18 cellular contexts compared by ENCODE assay signal in genomic region chr19:7428651-7429113, GRCh38.
DNase-seq lines count a peak whose midpoint lies in the region; ATAC-seq and TF ChIP-seq lines count a peak whose summit lies in the region.
"Had no signal": no experiment of that assay in that cellular context is flagged by ENCODE, and none has a peak within 500 bp of the region (broad histone marks: within the 10 kb centered on the region; RNA-seq: fewer than 3 reads in every experiment).

No MANE protein-coding gene starts in this region.

- TF ChIP-seq CTCF in GM13976 (IDR thresholded peaks at IDR 0.05; ENCODE audit: borderline replicate concordance, control extremely low read depth, extremely low read depth, insufficient read depth, missing control alignments) = no peak

- no peaks in the 10 kb centered on the region for H3K27me3 Mint-ChIP-seq in activated T-cell treated with anti-CD3 and anti-CD28 coated beads, Interleukin-2, amount 50 U/mL, for 72 hours (ENCODE audit: low read depth)
- H3K27me3 Mint-ChIP-seq in T-cell = no peaks in the 10 kb centered on the region
- H3K27me3 Mint-ChIP-seq in stimulated activated memory B cell treated with anti-CD40 and anti-IgM and Interleukin-4, amounts not matched to agents 10 μg/mL and 1 μg/mL and 100 μg/mL, for 72 hours = no peaks in the 10 kb centered on the region

- no peak for DNase-seq in activated T-cell treated with anti-CD3 and anti-CD28 coated beads, Interleukin-2, amount 50 U/mL, for 72 hours
- no peak for DNase-seq in activated T-cell treated with anti-CD3 and anti-CD28 coated beads, Interleukin-2, amount 50 U/mL, for 1 hour
- DNase-seq in T-cell (no peak), left colon (peak; percentile 32 to 43), NCI-H345 (lab: John Stamatoyannopoulos, UW) (no peak), EL (no peak), GM13976 (ENCODE audit: low spot score) (no peak)
- DNase-seq: ACHN, brain microvascular endothelial cell, C1 segment of cervical spinal cord, GF-D8, GM23248, heart left ventricle, left ventricle myocardium superior, NCI-H1436, NCI-H526, occipital lobe had no signal

- in situ Hi-C loops in GM13976 (cut with MboI; ENCODE audit: low sequenced_read_pairs, unreplicated experiment) = no loop called here

- peaks cover 30% of the 10 kb centered on the region for H3K4me1 Mint-ChIP-seq in activated T-cell treated with anti-CD3 and anti-CD28 coated beads, Interleukin-2, amount 50 U/mL, for 72 hours (ENCODE audit: low read depth)
- H3K4me1 Mint-ChIP-seq in T-cell = peaks cover 4 to 28% (median 25%) of the 10 kb centered on the region in 3 donors
- H3K4me1 Mint-ChIP-seq in stimulated activated memory B cell treated with anti-CD40 and anti-IgM and Interleukin-4, amounts not matched to agents 10 μg/mL and 1 μg/mL and 100 μg/mL, for 72 hours = peaks cover 29% of the 10 kb centered on the region

- peaks cover 0 to 2% of the 10 kb centered on the region in 2 donors for H3K36me3 Mint-ChIP-seq in activated T-cell treated with anti-CD3 and anti-CD28 coated beads, Interleukin-2, amount 50 U/mL, for 72 hours (ENCODE audit: insufficient read depth in 2 of 2)
- peaks cover 17% of the 10 kb centered on the region for H3K36me3 Mint-ChIP-seq in T-cell
- peaks cover 10% of the 10 kb centered on the region for H3K36me3 Mint-ChIP-seq in stimulated activated memory B cell treated with anti-CD40 and anti-IgM and Interleukin-4, amounts not matched to agents 10 μg/mL and 1 μg/mL and 100 μg/mL, for 72 hours

- CTCF ChIA-PET in T-cell (lab: Charles Lee) = no interaction called here

- H3K27ac Mint-ChIP-seq in activated T-cell treated with anti-CD3 and anti-CD28 coated beads, Interleukin-2, amount 50 U/mL, for 72 hours = peak overlapping the region; percentile 94
- H3K27ac Mint-ChIP-seq in T-cell = peak overlapping the region; percentile 52 to 72
- H3K27ac Mint-ChIP-seq in stimulated activated memory B cell treated with anti-CD40 and anti-IgM and Interleukin-4, amounts not matched to agents 10 μg/mL and 1 μg/mL and 100 μg/mL, for 72 hours = peak overlapping the region; percentile 82

- H3K4me3 Mint-ChIP-seq in activated T-cell treated with anti-CD3 and anti-CD28 coated beads, Interleukin-2, amount 50 U/mL, for 72 hours = peak overlapping the region; percentile 7 to 77
- no peak overlapping the region for H3K4me3 Mint-ChIP-seq in T-cell
- H3K4me3 Mint-ChIP-seq in stimulated activated memory B cell treated with anti-CD40 and anti-IgM and Interleukin-4, amounts not matched to agents 10 μg/mL and 1 μg/mL and 100 μg/mL, for 72 hours = no peak overlapping the region

- H3K9me3 Mint-ChIP-seq in activated T-cell treated with anti-CD3 and anti-CD28 coated beads, Interleukin-2, amount 50 U/mL, for 72 hours = no peaks in the 10 kb centered on the region
- no peaks in the 10 kb centered on the region for H3K9me3 Mint-ChIP-seq in T-cell
- H3K9me3 Mint-ChIP-seq in stimulated activated memory B cell treated with anti-CD40 and anti-IgM and Interleukin-4, amounts not matched to agents 10 μg/mL and 1 μg/mL and 100 μg/mL, for 72 hours = no peaks in the 10 kb centered on the region

- ATAC-seq in activated T-cell treated with anti-CD3 and anti-CD28 coated beads, Interleukin-2, amount 50 U/mL, for 72 hours (replicated peaks in 1 of 2) = no peak
- ATAC-seq in T-cell (replicated peaks in 1 of 4) (peak in 1 of 4 experiments; percentile 12), left colon (peak; percentile 83)
- ATAC-seq in stimulated activated memory B cell treated with anti-CD40 and anti-IgM and Interleukin-4, amounts not matched to agents 10 μg/mL and 1 μg/mL and 100 μg/mL, for 72 hours = peak; percentile 49
- ATAC-seq: left ventricle myocardium superior had no signal

- POLR2A ChIA-PET in T-cell (lab: Charles Lee) = no interaction called here

- intact Hi-C loops in left colon (cut with DNase I, micrococcal nuclease) = no loop called here

Comparison
In these comparisons a context has a peak if more than half of its experiments do, and no peak if none do; other contexts are left out.
1. ATAC-seq: peak in left colon (single experiment) and stimulated activated memory B cell treated with anti-CD40 and anti-IgM and Interleukin-4, amounts not matched to agents 10 μg/mL and 1 μg/mL and 100 μg/mL, for 72 hours (single experiment); none in activated T-cell treated with anti-CD3 and anti-CD28 coated beads, Interleukin-2, amount 50 U/mL, for 72 hours (0 of 2).
2. DNase-seq: peak in left colon (2 of 2); none in activated T-cell treated with anti-CD3 and anti-CD28 coated beads, Interleukin-2, amount 50 U/mL, for 72 hours (0 of 2), activated T-cell treated with anti-CD3 and anti-CD28 coated beads, Interleukin-2, amount 50 U/mL, for 1 hour (single experiment), T-cell (0 of 34), NCI-H345 (single experiment), EL (single experiment) and GM13976 (single experiment).
3. H3K4me3 Mint-ChIP-seq: peak in activated T-cell treated with anti-CD3 and anti-CD28 coated beads, Interleukin-2, amount 50 U/mL, for 72 hours (2 of 2); none in T-cell (0 of 3) and stimulated activated memory B cell treated with anti-CD40 and anti-IgM and Interleukin-4, amounts not matched to agents 10 μg/mL and 1 μg/mL and 100 μg/mL, for 72 hours (single experiment).
4. Peak in every context shown above with its lines, with median percentiles within 50 percentile points of each other: H3K27ac Mint-ChIP-seq.